Comparison of ENCODE assay signal across 38 cellular contexts in genomic region chr20:17797579-17797978, GRCh38.
"Had no signal": no experiment of that assay in that cellular context is flagged by ENCODE, and none has a peak within 500 bp of the region (broad histone marks: within the 10 kb centered on the region; RNA-seq: fewer than 3 reads in every experiment).

No MANE protein-coding gene starts in this region.

- H3K36me3 ChIP-seq: ascending aorta, cardiac muscle cell had no signal

- H3K9me3 Mint-ChIP-seq: activated CD8-positive, alpha-beta T cell treated with anti-CD3 and anti-CD28 coated beads for 36 hours; activated naive CD4-positive, alpha-beta T cell treated with anti-CD3 and anti-CD28 coated beads, Interleukin-2, amount 10 ng/mL, durations not matched to agents 7 days and 5 days; activated naive CD8-positive, alpha-beta T cell treated with anti-CD3 and anti-CD28 coated beads, Interleukin-2, amount 10 ng/mL, durations not matched to agents 7 days and 5 days; activated naive CD8-positive, alpha-beta T cell treated with anti-CD3 and anti-CD28 coated beads, Interleukin-2, amount 50 U/mL, for 24 hours; activated T-helper 1 cell treated with anti-CD3 and anti-CD28 coated beads, Interleukin-12 subunit alpha, Interleukin-12 subunit beta, Interleukin-2, Interleukin-4 antibody, amounts not matched to agents 30 ng/mL and 10 ng/mL and 1 ng/mL, durations not matched to agents 14 hours and 24 hours and 36 hours; activated T-helper 17 cell treated with anti-CD3 and anti-CD28 coated beads, Interleukin-2, amount 50 U/mL, for 72 hours; T-helper 1 cell treated with Interleukin-12 subunit alpha and Interleukin-12 subunit beta and Interleukin-4 antibody, amounts not matched to agents 30 μg/mL and 1 μg/mL, for 36 hours; T-helper 2 cell treated with Interferon-gamma antibody and Interleukin-4, amounts not matched to agents 5 μg/mL and 100 μg/mL, for 36 hours had no signal

- H3K4me3 ChIP-seq: ascending aorta, cardiac muscle cell had no signal

- DNase-seq: activated B cell treated with CpG ODN at 0.5 μM for 24 hours; activated CD4-positive, alpha-beta memory T cell treated with anti-CD3 and anti-CD28 coated beads for 36 hours; activated CD4-positive, alpha-beta T cell treated with anti-CD3 and anti-CD28 coated beads for 4 hours; activated CD4-positive, alpha-beta T cell treated with anti-CD3 and anti-CD28 coated beads, Interleukin-2, amount 10 ng/mL, durations not matched to agents 24 days and 14 days; activated CD4-positive, alpha-beta T cell treated with anti-CD3 and anti-CD28 coated beads, Interleukin-2, amount 50 U/mL, for 1 hour; activated CD4-positive, alpha-beta T cell treated with anti-CD3 and anti-CD28 coated beads, Interleukin-2, amount 50 U/mL, for 4 hours; activated CD4-positive, CD25-positive, alpha-beta regulatory T cell treated with anti-CD3 and anti-CD28 coated beads, Interleukin-2, amount 50 U/mL, for 72 hours; activated CD8-positive, alpha-beta memory T cell treated with anti-CD3 and anti-CD28 coated beads, Interleukin-2, amount 50 U/mL, for 4 hours; activated effector memory CD4-positive, alpha-beta T cell treated with anti-CD3 and anti-CD28 coated beads, Interleukin-2, amount 50 U/mL, for 16 hours; activated gamma-delta T cell treated with Interleukin-2 at 50 U/mL for 16 hours; activated naive CD4-positive, alpha-beta T cell; activated naive CD4-positive, alpha-beta T cell treated with anti-CD3 and anti-CD28 coated beads, Interleukin-2, amount 10 ng/mL, durations not matched to agents 7 days and 5 days; activated naive CD8-positive, alpha-beta T cell treated with anti-CD3 and anti-CD28 coated beads, Interleukin-2, amount 10 ng/mL, durations not matched to agents 7 days and 5 days; activated naive CD8-positive, alpha-beta T cell treated with anti-CD3 and anti-CD28 coated beads, Interleukin-2, amount 50 U/mL, for 24 hours; activated T-cell treated with anti-CD3 and anti-CD28 coated beads for 4 hours; activated T-cell treated with anti-CD3 and anti-CD28 coated beads, Interleukin-2, amount 50 U/mL, for 1 hour; activated T-cell treated with anti-CD3 and anti-CD28 coated beads, Interleukin-2, amount 50 U/mL, for 4 hours; activated T-cell treated with anti-CD3 and anti-CD28 coated beads, Interleukin-2, amount 50 U/mL, for 72 hours; amygdala; anterior cingulate cortex; caudate nucleus; cerebellar nuclear complex; T-helper 2 cell; T-helper 9 cell had no signal

- H3K27ac ChIP-seq: ascending aorta, cardiac muscle cell, VCaP had no signal

- H3K36me3 Mint-ChIP-seq: activated CD4-positive, alpha-beta memory T cell treated with anti-CD3 and anti-CD28 coated beads for 36 hours; activated naive CD4-positive, alpha-beta T cell treated with anti-CD3 and anti-CD28 coated beads, Interleukin-2, amount 10 ng/mL, durations not matched to agents 7 days and 5 days; activated naive CD8-positive, alpha-beta T cell; activated naive CD8-positive, alpha-beta T cell treated with anti-CD3 and anti-CD28 coated beads, Interleukin-2, amount 10 ng/mL, durations not matched to agents 7 days and 5 days; brain had no signal

- H3K27ac Mint-ChIP-seq: activated B cell treated with CpG ODN at 0.5 μM for 24 hours; activated CD4-positive, alpha-beta memory T cell treated with anti-CD3 and anti-CD28 coated beads for 36 hours; activated CD4-positive, alpha-beta T cell treated with anti-CD3 and anti-CD28 coated beads, Interleukin-2, amount 10 ng/mL, durations not matched to agents 24 days and 14 days; activated CD8-positive, alpha-beta T cell treated with anti-CD3 and anti-CD28 coated beads for 36 hours; activated naive CD4-positive, alpha-beta T cell treated with anti-CD3 and anti-CD28 coated beads, Interleukin-2, amount 10 ng/mL, durations not matched to agents 7 days and 5 days; activated naive CD4-positive, alpha-beta T cell treated with anti-CD3 and anti-CD28 coated beads, Interleukin-2, amount 50 U/mL, for 24 hours; activated naive CD8-positive, alpha-beta T cell; activated naive CD8-positive, alpha-beta T cell treated with anti-CD3 and anti-CD28 coated beads, Interleukin-2, amount 10 ng/mL, durations not matched to agents 7 days and 5 days; activated naive CD8-positive, alpha-beta T cell treated with anti-CD3 and anti-CD28 coated beads, Interleukin-2, amount 50 U/mL, for 24 hours; activated T-cell treated with anti-CD3 and anti-CD28 coated beads, Interleukin-2, amount 50 U/mL, for 72 hours; activated T-helper 1 cell treated with anti-CD3 and anti-CD28 coated beads, Interleukin-12 subunit alpha, Interleukin-12 subunit beta, Interleukin-2, Interleukin-4 antibody, amounts not matched to agents 30 ng/mL and 10 ng/mL and 1 ng/mL, durations not matched to agents 14 hours and 24 hours and 36 hours; activated T-helper 17 cell treated with anti-CD3 and anti-CD28 coated beads, Interleukin-2, amount 50 U/mL, for 72 hours; brain; T-helper 1 cell treated with Interleukin-12 subunit alpha and Interleukin-12 subunit beta and Interleukin-4 antibody, amounts not matched to agents 30 μg/mL and 1 μg/mL, for 36 hours; T-helper 2 cell treated with Interferon-gamma antibody and Interleukin-4, amounts not matched to agents 5 μg/mL and 100 μg/mL, for 36 hours had no signal

- FAIRE-seq: bronchial epithelial cell, TTC549 had no signal

- H3K4me1 Mint-ChIP-seq: activated B cell treated with CpG ODN at 0.5 μM for 24 hours; activated CD4-positive, alpha-beta T cell treated with anti-CD3 and anti-CD28 coated beads, Interleukin-2, amount 10 ng/mL, durations not matched to agents 24 days and 14 days; activated naive CD4-positive, alpha-beta T cell treated with anti-CD3 and anti-CD28 coated beads, Interleukin-2, amount 50 U/mL, for 24 hours; activated naive CD8-positive, alpha-beta T cell treated with anti-CD3 and anti-CD28 coated beads, Interleukin-2, amount 50 U/mL, for 24 hours; brain; central memory CD8-positive, alpha-beta T cell had no signal

- H3K27me3 ChIP-seq: ascending aorta, cardiac muscle cell had no signal

- ATAC-seq: activated naive CD8-positive, alpha-beta T cell treated with anti-CD3 and anti-CD28 coated beads, Interleukin-2, amount 50 U/mL, for 24 hours; activated T-cell treated with anti-CD3 and anti-CD28 coated beads, Interleukin-2, amount 50 U/mL, for 4 hours; activated T-cell treated with anti-CD3 and anti-CD28 coated beads, Interleukin-2, amount 50 U/mL, for 72 hours; activated T-helper 17 cell treated with anti-CD3 and anti-CD28 coated beads, Interleukin-2, amount 50 U/mL, for 72 hours had no signal

- H3K4me3 Mint-ChIP-seq: activated B cell treated with CpG ODN at 0.5 μM for 24 hours; activated CD4-positive, alpha-beta memory T cell treated with anti-CD3 and anti-CD28 coated beads for 36 hours; activated CD4-positive, alpha-beta T cell treated with anti-CD3 and anti-CD28 coated beads, Interleukin-2, amount 10 ng/mL, durations not matched to agents 24 days and 14 days; activated CD8-positive, alpha-beta T cell treated with anti-CD3 and anti-CD28 coated beads for 36 hours; activated naive CD4-positive, alpha-beta T cell treated with anti-CD3 and anti-CD28 coated beads, Interleukin-2, amount 10 ng/mL, durations not matched to agents 7 days and 5 days; activated naive CD4-positive, alpha-beta T cell treated with anti-CD3 and anti-CD28 coated beads, Interleukin-2, amount 50 U/mL, for 24 hours; activated naive CD8-positive, alpha-beta T cell; activated naive CD8-positive, alpha-beta T cell treated with anti-CD3 and anti-CD28 coated beads, Interleukin-2, amount 10 ng/mL, durations not matched to agents 7 days and 5 days; activated naive CD8-positive, alpha-beta T cell treated with anti-CD3 and anti-CD28 coated beads, Interleukin-2, amount 50 U/mL, for 24 hours; activated T-cell treated with anti-CD3 and anti-CD28 coated beads, Interleukin-2, amount 50 U/mL, for 4 hours; activated T-cell treated with anti-CD3 and anti-CD28 coated beads, Interleukin-2, amount 50 U/mL, for 72 hours; activated T-helper 1 cell treated with anti-CD3 and anti-CD28 coated beads, Interleukin-12 subunit alpha, Interleukin-12 subunit beta, Interleukin-2, Interleukin-4 antibody, amounts not matched to agents 30 ng/mL and 10 ng/mL and 1 ng/mL, durations not matched to agents 14 hours and 24 hours and 36 hours; activated T-helper 17 cell treated with anti-CD3 and anti-CD28 coated beads, Interleukin-2, amount 50 U/mL, for 72 hours; brain; central memory CD8-positive, alpha-beta T cell; T-helper 1 cell treated with Interleukin-12 subunit alpha and Interleukin-12 subunit beta and Interleukin-4 antibody, amounts not matched to agents 30 μg/mL and 1 μg/mL, for 36 hours; T-helper 2 cell treated with Interferon-gamma antibody and Interleukin-4, amounts not matched to agents 5 μg/mL and 100 μg/mL, for 36 hours had no signal
